1 cellular context compared by ENCODE assay signal in the genomic region with DNA sequence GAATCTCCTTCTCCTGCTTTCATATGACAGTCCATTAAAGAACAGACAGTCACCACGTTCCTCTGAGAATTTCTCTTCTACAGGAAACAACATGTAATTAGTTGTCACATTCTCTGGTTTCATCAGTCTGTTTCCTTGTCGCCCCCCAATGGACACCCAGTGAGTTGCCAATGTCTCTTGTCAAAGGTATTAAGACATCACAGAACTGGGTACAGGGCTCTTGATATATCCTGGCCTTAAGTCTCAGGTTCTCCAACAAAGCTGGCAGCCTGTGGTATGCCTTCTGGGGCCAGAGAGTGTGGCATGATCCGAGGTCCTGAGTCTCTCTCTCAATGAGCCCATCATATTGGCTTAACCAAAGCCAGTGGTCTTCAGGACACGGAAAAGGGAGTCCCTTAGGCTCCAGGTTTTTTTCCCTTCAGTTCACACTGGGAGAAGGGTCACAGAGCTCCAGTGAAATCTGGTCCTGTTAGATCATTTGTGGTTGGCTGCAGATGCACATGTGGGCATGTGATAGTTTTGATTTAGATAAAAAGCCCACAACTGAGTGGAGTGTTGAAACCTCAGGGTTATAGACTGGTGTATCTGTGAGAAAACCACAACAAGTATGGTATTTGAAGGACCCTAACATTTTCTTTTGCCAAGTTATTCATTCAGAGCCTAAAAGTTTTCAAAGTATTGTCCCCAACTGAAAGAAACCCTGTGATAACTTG.
TF ChIP-seq lines count a peak whose summit lies in the region.

No MANE protein-coding gene starts in this region.

TF ChIP-seq in SK-N-SH treated with all-trans-retinoic acid at 6 μM for 48 hours, 23 proteins besides CTCF, POLR2A, EP300 and RAD21 (continued from another document):
- TF ChIP-seq, protein P1, sequence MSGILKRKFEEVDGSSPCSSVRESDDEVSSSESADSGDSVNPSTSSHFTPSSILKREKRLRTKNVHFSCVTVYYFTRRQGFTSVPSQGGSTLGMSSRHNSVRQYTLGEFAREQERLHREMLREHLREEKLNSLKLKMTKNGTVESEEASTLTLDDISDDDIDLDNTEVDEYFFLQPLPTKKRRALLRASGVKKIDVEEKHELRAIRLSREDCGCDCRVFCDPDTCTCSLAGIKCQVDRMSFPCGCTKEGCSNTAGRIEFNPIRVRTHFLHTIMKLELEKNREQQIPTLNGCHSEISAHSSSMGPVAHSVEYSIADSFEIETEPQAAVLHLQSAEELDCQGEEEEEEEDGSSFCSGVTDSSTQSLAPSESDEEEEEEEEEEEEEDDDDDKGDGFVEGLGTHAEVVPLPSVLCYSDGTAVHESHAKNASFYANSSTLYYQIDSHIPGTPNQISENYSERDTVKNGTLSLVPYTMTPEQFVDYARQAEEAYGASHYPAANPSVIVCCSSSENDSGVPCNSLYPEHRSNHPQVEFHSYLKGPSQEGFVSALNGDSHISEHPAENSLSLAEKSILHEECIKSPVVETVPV (CRISPR knock-in tag; IDR thresholded peaks at IDR 0.05) = no peak
- TF ChIP-seq PPARA (CRISPR knock-in tag; IDR thresholded peaks at IDR 0.05; ENCODE audit: borderline replicate concordance) (no peak), CREB5 (CRISPR knock-in tag; IDR thresholded peaks at IDR 0.05; ENCODE audit: low read depth) (no peak), TOX (CRISPR knock-in tag; IDR thresholded peaks at IDR 0.05; ENCODE audit: borderline replicate concordance) (no peak)
